In the genomic region with DNA sequence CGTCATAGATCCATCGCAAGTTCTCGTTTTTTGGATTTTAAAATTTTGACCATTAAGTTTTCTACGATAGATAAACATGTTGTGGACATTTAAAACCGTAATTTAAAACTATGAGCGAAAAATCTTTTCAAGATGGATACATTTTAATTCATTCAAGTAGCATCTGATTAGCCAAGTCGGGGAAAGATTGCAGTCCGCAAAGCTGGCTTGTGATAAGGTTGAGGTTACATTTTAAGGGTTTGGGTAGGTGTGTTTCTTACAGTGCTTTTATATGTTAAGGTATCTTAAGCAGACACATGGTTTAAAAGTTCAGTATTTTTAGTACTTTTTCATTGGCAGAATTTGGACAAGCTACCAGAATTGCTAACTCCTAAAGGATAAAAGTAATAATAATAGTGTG, we compare ENCODE assay signal across 8 cellular contexts. TPM values are rescaled to one million over a fixed set of nuclear protein-coding genes. Genes with fewer than 3 reads are reported as not detected.
DNase-seq lines count a peak whose midpoint lies in the region; ATAC-seq and TF ChIP-seq lines count a peak whose summit lies in the region.

No MANE protein-coding gene starts in this region.

- no peak overlapping the region for H3K23ac ChIP-seq in trophoblast cell (ENCODE audit: low read length)

- H2BK120ac ChIP-seq in trophoblast cell (ENCODE audit: insufficient read depth, low read length, poor library complexity) = no peak overlapping the region

- no peak overlapping the region for H3K18ac ChIP-seq in trophoblast cell (ENCODE audit: low read length)

- H4K91ac ChIP-seq in trophoblast cell (ENCODE audit: low read depth, low read length) = no peak overlapping the region

- H3K14ac ChIP-seq in trophoblast cell (ENCODE audit: low read length) = no peak overlapping the region

- no peak overlapping the region for H2AFZ ChIP-seq in trophoblast cell (ENCODE audit: insufficient read depth, low read length, poor library complexity)

- no peak for TF ChIP-seq EP300 in esophagus muscularis mucosa (IDR thresholded peaks at IDR 0.05)

- peaks cover 4% of the 10 kb centered on the region; the same call in 1 of the 2 replicates for H3K4me1 ChIP-seq in SJCRH30
- peaks cover 44 to 74% (median 65%) of the 10 kb centered on the region in 4 donors for H3K4me1 ChIP-seq in esophagus muscularis mucosa
- no peaks in the 10 kb centered on the region for H3K4me1 ChIP-seq in trophoblast cell (ENCODE audit: control insufficient read depth in 1 of 2, insufficient read depth in 2 of 2, low read length in 2 of 2)

- no peaks in the 10 kb centered on the region for H3K9me3 ChIP-seq in SJCRH30 (replicated peaks)
- H3K9me3 ChIP-seq in esophagus muscularis mucosa = no peaks in the 10 kb centered on the region
- no peaks in the 10 kb centered on the region for H3K9me3 ChIP-seq in trophoblast cell (ENCODE audit: insufficient read depth, low read depth, low read length)

- H3K27ac ChIP-seq in SJCRH30 (peak overlapping the region; percentile 79; the same call in 1 of the 2 replicates), esophagus muscularis mucosa (replicated peaks in 1 of 4) (peak overlapping the region; percentile 98 to 99 (median 99)), trophoblast cell (ENCODE audit: low read depth, low read length) (no peak overlapping the region)

- DNase-seq in GM12865 (ENCODE audit: low read depth) (no peak), SJCRH30 (peak in 1 of 2 experiments; percentile 27), esophagus muscularis mucosa (ENCODE audit: extremely low spot score) (no peak), trophoblast cell (no peak), T-helper 9 cell (no peak), SIG-M5 treated with dmso at 0.1 percent for 504 hours (lab: John Stamatoyannopoulos, UW; ENCODE audit: unreplicated experiment) (no peak)
- no peak for DNase-seq in activated CD8-positive, alpha-beta memory T cell treated with anti-CD3 and anti-CD28 coated beads for 24 hours

- peak overlapping the region; percentile 89 for H3K4me2 ChIP-seq in trophoblast cell (ENCODE audit: low read length)

- peaks cover 30% of the 10 kb centered on the region for H3K36me3 ChIP-seq in SJCRH30
- H3K36me3 ChIP-seq in esophagus muscularis mucosa = peaks cover 0 to 5% (median 2%) of the 10 kb centered on the region in 4 donors
- peaks cover 2 to 5% of the 10 kb centered on the region in 2 experiments for H3K36me3 ChIP-seq in trophoblast cell (ENCODE audit: control insufficient read depth in 1 of 2, insufficient read depth in 2 of 2, low read length in 2 of 2)

- H3K79me1 ChIP-seq in trophoblast cell (ENCODE audit: low read length) = peaks cover 13% of the 10 kb centered on the region

- H3K4ac ChIP-seq in trophoblast cell (ENCODE audit: low read depth, low read length) = no peak overlapping the region

- 2% methylated on average over 8 of the region's 8 CpGs for WGBS in esophagus muscularis mucosa
- no CpG with 5 or more reads among the region's 8 CpGs for WGBS in trophoblast cell (ENCODE audit: extremely low coverage, insufficient coverage, insufficient read length)

- H3K9ac ChIP-seq in trophoblast cell (ENCODE audit: low read length) = no peak overlapping the region

- H2BK5ac ChIP-seq in trophoblast cell (ENCODE audit: low read depth, low read length, poor library complexity) = no peak overlapping the region

- peaks cover 24% of the 10 kb centered on the region for H3K79me2 ChIP-seq in trophoblast cell (ENCODE audit: control insufficient read depth, insufficient read depth, low read length, poor library complexity)

- no peak overlapping the region for H2BK12ac ChIP-seq in trophoblast cell (ENCODE audit: low read length)

- H3K4me3 ChIP-seq in GM12865 (ENCODE audit: low read depth, low read length) (peak overlapping the region; percentile 97), SJCRH30 (peak overlapping the region; percentile 97), esophagus muscularis mucosa (peak overlapping the region; percentile 82 to 92 (median 89)), trophoblast cell (ENCODE audit: low read depth, low read length) (no peak overlapping the region)

- H4K8ac ChIP-seq in trophoblast cell (ENCODE audit: low read depth, low read length) = no peak overlapping the region

- no peak overlapping the region for H4K12ac ChIP-seq in trophoblast cell (ENCODE audit: low read depth, low read length)

- intact Hi-C loops in esophagus muscularis mucosa (cut with DNase I) = loop anchor here (5.0 kb wide), 1 partner anchor 36 kb away; a partner anchor contains a TSS

- no peak for TF ChIP-seq CTCF in GM12865 (IDR thresholded peaks at IDR 0.05; ENCODE audit: insufficient read depth, low read depth, low read length, missing control alignments)
- no peak for TF ChIP-seq CTCF in esophagus muscularis mucosa (IDR thresholded peaks at IDR 0.05)

- no peak for TF ChIP-seq POLR2A in esophagus muscularis mucosa (IDR thresholded peaks at IDR 0.05; ENCODE audit: low read depth)

- ATAC-seq in GM21515 (IDR thresholded peaks at IDR 0.05; ENCODE audit: unreplicated experiment) = no peak

- no peak overlapping the region for H2AK5ac ChIP-seq in trophoblast cell (ENCODE audit: low read length)

- no peaks in the 10 kb centered on the region for H3K27me3 ChIP-seq in SJCRH30
- no peaks in the 10 kb centered on the region for H3K27me3 ChIP-seq in esophagus muscularis mucosa
- no peaks in the 10 kb centered on the region for H3K27me3 ChIP-seq in trophoblast cell (ENCODE audit: insufficient read depth, low read length)

RNA-seq across cellular contexts. Expression of a gene that starts 1.2 kb away (rescaled TPM):
- 183 and 196 TPM in 2 replicates for total RNA-seq in SJCRH30 (2014; rRNA removed; shearing (Covaris generic))
- total RNA-seq in esophagus muscularis mucosa = 10 to 100 TPM; 62.7 to 96.9 (median 75.3) TPM
- 80.7 and 84.4 TPM in 2 replicates for polyA plus RNA-seq in trophoblast cell (2013)

RNA-seq across cellular contexts. Expression of a gene that starts 33.3 kb away (rescaled TPM):
- 78.8 and 88.6 TPM in 2 replicates for total RNA-seq in SJCRH30 (2014; rRNA removed; shearing (Covaris generic))
- total RNA-seq in esophagus muscularis mucosa = 1 to 10 TPM; 4.7 to 9.1 (median 6.9) TPM
- polyA plus RNA-seq in trophoblast cell (2013) = 85.5 and 90.6 TPM in 2 replicates

RNA-seq across cellular contexts. Expression of a gene that starts 35.5 kb away (rescaled TPM):
- total RNA-seq in SJCRH30 (2014; rRNA removed; shearing (Covaris generic)) = 123 and 137 TPM in 2 replicates
- 100 to 1,000 TPM; 147 to 927 (median 395) TPM for total RNA-seq in esophagus muscularis mucosa
- polyA plus RNA-seq in trophoblast cell (2013) = 26.7 and 26.8 TPM in 2 replicates
